ENCODE assay signal across 18 cellular contexts in the genomic region with DNA sequence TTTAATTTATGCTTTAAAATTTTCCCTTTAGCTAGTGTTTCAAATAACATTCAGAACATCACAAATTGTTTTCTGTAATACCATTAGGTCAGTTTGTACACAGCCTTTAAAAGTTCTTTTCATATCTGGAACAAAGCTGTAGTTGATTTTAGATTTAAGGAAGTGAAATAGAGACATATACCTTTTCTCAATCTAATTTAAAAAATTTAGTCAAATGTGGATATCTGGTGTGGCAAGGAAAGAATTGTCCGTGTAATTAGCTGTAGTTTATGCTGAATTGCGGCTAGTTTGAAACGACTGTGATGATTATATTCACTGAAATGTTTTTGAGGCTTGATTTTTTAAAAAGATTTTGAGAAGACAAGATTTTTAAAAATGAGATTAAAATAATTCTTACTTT.
"Had no signal": no experiment of that assay in that cellular context is flagged by ENCODE, and none has a peak within 500 bp of the region (broad histone marks: within the 10 kb centered on the region; RNA-seq: fewer than 3 reads in every experiment).

No MANE protein-coding gene starts in this region.

- H3K27ac ChIP-seq: epithelial cell of prostate, esophagus squamous epithelium, gastroesophageal sphincter, neutrophil, right atrium auricular region, thoracic aorta, transverse colon had no signal

- H3K4me2 ChIP-seq: smooth muscle cell had no signal

- DNase-seq: effector memory CD4-positive, alpha-beta T cell; esophagus squamous epithelium; foreskin fibroblast; glutamatergic neuron; islet precursor cell; mammary epithelial cell; mucosa of descending colon; naive thymus-derived CD8-positive, alpha-beta T cell; stimulated activated CD4-positive, alpha-beta T cell treated with anti-CD3 and anti-CD28 coated beads, Interleukin-2, amount 100 ng/mL, for 48 hours; stimulated activated naive CD8-positive, alpha-beta T cell treated with anti-CD3 and anti-CD28 coated beads, Interleukin-15, amount 100 ng/mL, for 72 hours; transverse colon had no signal

- H3K4me1 Mint-ChIP-seq: stimulated activated naive CD8-positive, alpha-beta T cell treated with anti-CD3 and anti-CD28 coated beads, Interleukin-15, amount 100 ng/mL, for 72 hours had no signal

- H3K27me3 Mint-ChIP-seq: stimulated activated naive CD8-positive, alpha-beta T cell treated with anti-CD3 and anti-CD28 coated beads, Interleukin-15, amount 100 ng/mL, for 72 hours had no signal

- H3K27me3 ChIP-seq: esophagus squamous epithelium, gastroesophageal sphincter, neutrophil, right atrium auricular region, transverse colon had no signal

- H3K27ac Mint-ChIP-seq: naive thymus-derived CD8-positive, alpha-beta T cell; stimulated activated naive CD8-positive, alpha-beta T cell treated with anti-CD3 and anti-CD28 coated beads, Interleukin-15, amount 100 ng/mL, for 72 hours had no signal

- H3K9me3 Mint-ChIP-seq: naive thymus-derived CD8-positive, alpha-beta T cell; stimulated activated naive CD8-positive, alpha-beta T cell treated with anti-CD3 and anti-CD28 coated beads, Interleukin-15, amount 100 ng/mL, for 72 hours had no signal

- H3K9me3 ChIP-seq: esophagus squamous epithelium, gastroesophageal sphincter, mucosa of descending colon, neutrophil, right atrium auricular region, thoracic aorta, transverse colon had no signal

- H3K36me3 Mint-ChIP-seq: naive thymus-derived CD8-positive, alpha-beta T cell had no signal

- ATAC-seq: gastroesophageal sphincter; left lobe of liver; mucosa of descending colon; naive thymus-derived CD8-positive, alpha-beta T cell; stimulated activated naive CD8-positive, alpha-beta T cell treated with anti-CD3 and anti-CD28 coated beads, Interleukin-15, amount 100 ng/mL, for 72 hours had no signal

- H3K4me1 ChIP-seq: esophagus squamous epithelium, gastroesophageal sphincter, right atrium auricular region, transverse colon had no signal

- H3K36me3 ChIP-seq: esophagus squamous epithelium, gastroesophageal sphincter, neutrophil, right atrium auricular region, thoracic aorta, transverse colon had no signal

- H3K4me3 ChIP-seq: esophagus squamous epithelium, gastroesophageal sphincter, mucosa of descending colon, right atrium auricular region, smooth muscle cell, thoracic aorta, transverse colon had no signal

- H3K4me3 Mint-ChIP-seq: naive thymus-derived CD8-positive, alpha-beta T cell; stimulated activated naive CD8-positive, alpha-beta T cell treated with anti-CD3 and anti-CD28 coated beads, Interleukin-15, amount 100 ng/mL, for 72 hours had no signal
